Comparison of ENCODE assay signal across 8 cellular contexts in genomic region chr6:113632220-113632864, GRCh38.
DNase-seq lines count a peak whose midpoint lies in the region; ATAC-seq and TF ChIP-seq lines count a peak whose summit lies in the region.

No MANE protein-coding gene starts in this region.

- H3K9ac ChIP-seq in rectal smooth muscle tissue (ENCODE audit: low read length), result no peak overlapping the region

- H3K27me3 ChIP-seq in CD8-positive, alpha-beta T cell (ENCODE audit: insufficient read depth, low read length), result no peaks in the 10 kb centered on the region
- no peaks in the 10 kb centered on the region for H3K27me3 ChIP-seq in rectal smooth muscle tissue (ENCODE audit: control insufficient read depth, insufficient read depth, low read length)

- no peak overlapping the region for H3K4me3 Mint-ChIP-seq in CD8-positive, alpha-beta T cell
- peak overlapping the region; percentile 29 for H3K4me3 Mint-ChIP-seq in activated CD4-positive, alpha-beta T cell treated with anti-CD3 and anti-CD28 coated beads for 36 hours

- H3K9me3 ChIP-seq in CD8-positive, alpha-beta T cell (ENCODE audit: low read length), result no peaks in the 10 kb centered on the region

- no peak for TF ChIP-seq CTCF in CD8-positive, alpha-beta T cell (IDR thresholded peaks at IDR 0.05)

- intact Hi-C loops in CD8-positive, alpha-beta T cell (cut with DNase I, micrococcal nuclease), result no loop called here
- intact Hi-C loops in activated CD4-positive, alpha-beta T cell treated with anti-CD3 and anti-CD28 coated beads for 36 hours (cut with DNase I, micrococcal nuclease), result loop anchor here (5.0 to 10.0 kb wide), 3 partner anchors 175 to 1348 kb away; partner anchors contain the start of gene MARCKS (in 1 of the 2)

- H3K4me1 ChIP-seq in CD8-positive, alpha-beta T cell (ENCODE audit: insufficient read depth, low read length), result no peaks in the 10 kb centered on the region
- peaks cover 23% of the 10 kb centered on the region for H3K4me1 ChIP-seq in rectal smooth muscle tissue (ENCODE audit: control insufficient read depth, insufficient read depth, low read length)

- POLR2A ChIA-PET in CD8-positive, alpha-beta T cell (lab: Charles Lee), result no interaction called here
- POLR2A ChIA-PET in activated CD4-positive, alpha-beta T cell treated with anti-CD3 and anti-CD28 coated beads for 36 hours (lab: Charles Lee), result interaction anchor here (0.8 kb wide), 1 partner anchor 173 kb away, joined by 4 read pairs; no protein-coding TSS in a partner anchor

- no peak for DNase-seq in CD8-positive, alpha-beta T cell
- peak; percentile 78 for DNase-seq in activated CD4-positive, alpha-beta T cell treated with anti-CD3 and anti-CD28 coated beads for 36 hours
- DNase-seq in fibroblast of the conjunctiva (ENCODE audit: low read depth) (peak; percentile 61), NCI-H510A (lab: John Stamatoyannopoulos, UW) (no peak), NCI-H2107 treated with DMSO at 0.1 percent for 48 hours (lab: John Stamatoyannopoulos, UW; ENCODE audit: unreplicated experiment) (no peak)

- no peak overlapping the region for H3K27ac ChIP-seq in CD8-positive, alpha-beta T cell (ENCODE audit: low read depth, low read length)
- peak overlapping the region; percentile 6 for H3K27ac ChIP-seq in rectal smooth muscle tissue (ENCODE audit: low read depth, low read length)

- no peaks in the 10 kb centered on the region for H3K36me3 Mint-ChIP-seq in CD8-positive, alpha-beta T cell
- no peaks in the 10 kb centered on the region for H3K36me3 Mint-ChIP-seq in activated CD4-positive, alpha-beta T cell treated with anti-CD3 and anti-CD28 coated beads for 36 hours (ENCODE audit: low read depth)

- H3K9me3 Mint-ChIP-seq in CD8-positive, alpha-beta T cell, result no peaks in the 10 kb centered on the region
- no peaks in the 10 kb centered on the region for H3K9me3 Mint-ChIP-seq in activated CD4-positive, alpha-beta T cell treated with anti-CD3 and anti-CD28 coated beads for 36 hours (ENCODE audit: low read depth)

- CTCF ChIA-PET in CD8-positive, alpha-beta T cell (lab: Charles Lee), result no interaction called here
- CTCF ChIA-PET in activated CD4-positive, alpha-beta T cell treated with anti-CD3 and anti-CD28 coated beads for 36 hours (lab: Charles Lee), result interaction anchor here (0.5 to 0.9 kb wide), 2 partner anchors 13 to 242 kb away, joined by 3 read pairs; no protein-coding TSS in a partner anchor

- H3K27ac Mint-ChIP-seq in CD8-positive, alpha-beta T cell, result no peak overlapping the region
- peak overlapping the region; percentile 63 for H3K27ac Mint-ChIP-seq in activated CD4-positive, alpha-beta T cell treated with anti-CD3 and anti-CD28 coated beads for 36 hours

- peak; percentile 38 for ATAC-seq in CD8-positive, alpha-beta T cell
- ATAC-seq in GM19455 (IDR thresholded peaks at IDR 0.05; ENCODE audit: unreplicated experiment), result peak; percentile 35
- peak; percentile 37 for ATAC-seq in HG03460 (IDR thresholded peaks at IDR 0.05; ENCODE audit: unreplicated experiment)
- ATAC-seq in activated CD4-positive, alpha-beta T cell treated with anti-CD3 and anti-CD28 coated beads for 36 hours, result peak; percentile 90

- H3K36me3 ChIP-seq in CD8-positive, alpha-beta T cell (ENCODE audit: insufficient read depth, low read length), result no peaks in the 10 kb centered on the region
- no peaks in the 10 kb centered on the region for H3K36me3 ChIP-seq in rectal smooth muscle tissue (ENCODE audit: control insufficient read depth, insufficient read depth, low read length)

- H3K4me3 ChIP-seq in CD8-positive, alpha-beta T cell (ENCODE audit: low read depth, low read length), result no peak overlapping the region
- H3K4me3 ChIP-seq in rectal smooth muscle tissue (ENCODE audit: low read length), result peak overlapping the region; percentile 49

- H3K4me1 Mint-ChIP-seq in CD8-positive, alpha-beta T cell (ENCODE audit: low read depth), result peaks cover 12% of the 10 kb centered on the region
- peaks cover 52% of the 10 kb centered on the region for H3K4me1 Mint-ChIP-seq in activated CD4-positive, alpha-beta T cell treated with anti-CD3 and anti-CD28 coated beads for 36 hours

- no peaks in the 10 kb centered on the region for H3K27me3 Mint-ChIP-seq in CD8-positive, alpha-beta T cell (ENCODE audit: low read depth)
- H3K27me3 Mint-ChIP-seq in activated CD4-positive, alpha-beta T cell treated with anti-CD3 and anti-CD28 coated beads for 36 hours, result peaks cover 15% of the 10 kb centered on the region

Comparison
In these comparisons a context has a peak if more than half of its experiments do, and no peak if none do; other contexts are left out.
1. ATAC-seq: peak in every context shown above with its lines; median percentile 90 in activated CD4-positive, alpha-beta T cell treated with anti-CD3 and anti-CD28 coated beads for 36 hours; 38 in CD8-positive, alpha-beta T cell; 37 in HG03460; 35 in GM19455.
2. DNase-seq: peak in activated CD4-positive, alpha-beta T cell treated with anti-CD3 and anti-CD28 coated beads for 36 hours (single experiment) and fibroblast of the conjunctiva (single experiment); none in CD8-positive, alpha-beta T cell (0 of 7), NCI-H510A (single experiment) and NCI-H2107 treated with DMSO at 0.1 percent for 48 hours (single experiment).
3. intact Hi-C loops: an anchor here in activated CD4-positive, alpha-beta T cell treated with anti-CD3 and anti-CD28 coated beads for 36 hours (5.0 to 10.0 kb wide); none called in CD8-positive, alpha-beta T cell.